Comparison of ENCODE assay signal across 10 cellular contexts in the genomic region with DNA sequence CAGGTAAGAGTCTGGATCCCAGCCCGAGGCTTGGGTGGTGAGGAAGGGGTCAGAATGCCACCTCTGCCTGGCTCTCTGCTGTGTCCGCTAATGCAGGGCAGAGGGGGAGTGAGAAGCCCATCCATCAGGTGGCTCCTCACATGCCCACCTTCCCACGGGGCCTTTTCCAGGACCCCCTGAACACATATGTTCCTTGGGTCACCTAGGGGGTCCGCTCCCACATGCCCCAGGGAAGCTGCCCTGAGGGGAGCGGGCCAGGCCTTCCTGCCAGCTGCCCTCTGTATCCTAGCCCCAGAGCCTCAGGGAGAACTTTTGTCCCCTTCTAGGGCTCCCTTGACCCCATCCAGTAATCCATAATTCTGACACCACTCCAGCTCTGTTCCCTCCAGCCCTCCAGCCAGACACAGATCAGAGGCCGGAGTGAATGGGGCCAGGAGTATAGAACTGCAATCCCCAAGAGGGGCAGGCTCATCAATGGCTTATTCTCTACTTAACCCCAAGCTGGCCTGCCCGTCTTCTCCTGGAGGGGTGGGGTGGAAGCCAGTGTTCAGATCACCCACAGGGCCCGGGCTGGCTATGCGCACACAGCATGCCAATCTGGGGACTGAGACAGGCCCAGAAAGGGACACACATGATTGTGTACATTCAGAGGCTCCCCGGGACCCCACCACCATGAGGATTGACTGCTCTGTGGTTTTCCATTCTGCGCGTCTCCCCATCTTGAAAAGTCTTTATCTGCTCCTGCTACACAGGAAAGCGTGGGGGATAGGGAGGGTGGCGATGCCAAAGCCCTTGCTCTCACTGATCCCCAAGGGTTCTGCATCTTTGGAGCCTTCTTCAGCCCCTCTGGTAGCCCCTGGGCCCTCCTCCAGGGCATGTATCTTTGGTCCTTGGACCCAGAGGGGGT. TPM values are rescaled to one million over a fixed set of nuclear protein-coding genes. Genes with fewer than 3 reads are reported as not detected.
DNase-seq lines count a peak whose midpoint lies in the region; ATAC-seq and TF ChIP-seq lines count a peak whose summit lies in the region.
"Had no signal": no experiment of that assay in that cellular context is flagged by ENCODE, and none has a peak within 500 bp of the region (broad histone marks: within the 10 kb centered on the region; RNA-seq: fewer than 3 reads in every experiment).

No MANE protein-coding gene starts in this region.

- no peak overlapping the region for H2AFZ ChIP-seq in smooth muscle cell (ENCODE audit: low read depth)
- H2AFZ ChIP-seq: parathyroid adenoma had no signal

- H3K27ac ChIP-seq in right cardiac atrium (ENCODE audit: low read length), result peak overlapping the region; percentile 65
- peak overlapping the region; percentile 89 for H3K27ac ChIP-seq in smooth muscle cell (ENCODE audit: low read depth)
- H3K27ac ChIP-seq: parathyroid adenoma had no signal

- H3K79me2 ChIP-seq in smooth muscle cell (ENCODE audit: low read depth), result peaks cover 23% of the 10 kb centered on the region
- H3K79me2 ChIP-seq: parathyroid adenoma had no signal

- H3K4me1 Mint-ChIP-seq in activated T-helper 1 cell treated with anti-CD3 and anti-CD28 coated beads, Interleukin-12 subunit alpha, Interleukin-12 subunit beta, Interleukin-2, Interleukin-4 antibody, amounts not matched to agents 30 ng/mL and 10 ng/mL and 1 ng/mL, durations not matched to agents 14 hours and 24 hours and 36 hours (ENCODE audit: low read depth), result peaks cover 61% of the 10 kb centered on the region
- peaks cover 22% of the 10 kb centered on the region for H3K4me1 Mint-ChIP-seq in WTC11

- H3K27me3 Mint-ChIP-seq in activated T-helper 1 cell treated with anti-CD3 and anti-CD28 coated beads, Interleukin-12 subunit alpha, Interleukin-12 subunit beta, Interleukin-2, Interleukin-4 antibody, amounts not matched to agents 30 ng/mL and 10 ng/mL and 1 ng/mL, durations not matched to agents 14 hours and 24 hours and 36 hours (ENCODE audit: insufficient read depth), result no peaks in the 10 kb centered on the region
- H3K27me3 Mint-ChIP-seq in WTC11 (ENCODE audit: low read depth), result peaks cover 13% of the 10 kb centered on the region

- POLR2A ChIA-PET in WTC11 (lab: Charles Lee), result no interaction called here

- no peaks in the 10 kb centered on the region for H3K9me3 Mint-ChIP-seq in activated T-helper 1 cell treated with anti-CD3 and anti-CD28 coated beads, Interleukin-12 subunit alpha, Interleukin-12 subunit beta, Interleukin-2, Interleukin-4 antibody, amounts not matched to agents 30 ng/mL and 10 ng/mL and 1 ng/mL, durations not matched to agents 14 hours and 24 hours and 36 hours
- no peaks in the 10 kb centered on the region for H3K9me3 Mint-ChIP-seq in WTC11

- H3K27ac Mint-ChIP-seq in activated T-helper 1 cell treated with anti-CD3 and anti-CD28 coated beads, Interleukin-12 subunit alpha, Interleukin-12 subunit beta, Interleukin-2, Interleukin-4 antibody, amounts not matched to agents 30 ng/mL and 10 ng/mL and 1 ng/mL, durations not matched to agents 14 hours and 24 hours and 36 hours, result peak overlapping the region; percentile 71
- no peak overlapping the region for H3K27ac Mint-ChIP-seq in WTC11

- H3K36me3 ChIP-seq in smooth muscle cell (ENCODE audit: low read depth), result no peaks in the 10 kb centered on the region

- peaks cover 4% of the 10 kb centered on the region for H3K4me1 ChIP-seq in right cardiac atrium (ENCODE audit: control insufficient read depth, insufficient read depth, low read length)
- peaks cover 12% of the 10 kb centered on the region for H3K4me1 ChIP-seq in smooth muscle cell (ENCODE audit: low read depth)

- H4K20me1 ChIP-seq in smooth muscle cell (ENCODE audit: low read depth), result peaks cover 32% of the 10 kb centered on the region

- 49% methylated on average over 14 of the region's 14 CpGs for WGBS in right cardiac atrium
- 69% methylated on average over 14 of the region's 14 CpGs for WGBS in smooth muscle cell (ENCODE audit: low lambda C conversion rate)

- TF ChIP-seq CTCF in smooth muscle cell (IDR thresholded peaks at IDR 0.05; ENCODE audit: borderline replicate concordance, insufficient read depth, poor library complexity, severe bottlenecking), result no peak
- no peak for TF ChIP-seq CTCF in WTC11 (IDR thresholded peaks at IDR 0.05)

- no peaks in the 10 kb centered on the region for H3K36me3 Mint-ChIP-seq in activated T-helper 1 cell treated with anti-CD3 and anti-CD28 coated beads, Interleukin-12 subunit alpha, Interleukin-12 subunit beta, Interleukin-2, Interleukin-4 antibody, amounts not matched to agents 30 ng/mL and 10 ng/mL and 1 ng/mL, durations not matched to agents 14 hours and 24 hours and 36 hours (ENCODE audit: low read depth)
- H3K36me3 Mint-ChIP-seq in WTC11, result no peaks in the 10 kb centered on the region

- H3K9ac ChIP-seq in smooth muscle cell (ENCODE audit: low read depth), result peak overlapping the region; percentile 66
- H3K9ac ChIP-seq: parathyroid adenoma had no signal

- no peak overlapping the region for H3K4me3 Mint-ChIP-seq in activated T-helper 1 cell treated with anti-CD3 and anti-CD28 coated beads, Interleukin-12 subunit alpha, Interleukin-12 subunit beta, Interleukin-2, Interleukin-4 antibody, amounts not matched to agents 30 ng/mL and 10 ng/mL and 1 ng/mL, durations not matched to agents 14 hours and 24 hours and 36 hours
- H3K4me3 Mint-ChIP-seq in WTC11, result no peak overlapping the region

- H3K27me3 ChIP-seq in right cardiac atrium (ENCODE audit: control insufficient read depth, insufficient read depth) (no peaks in the 10 kb centered on the region), smooth muscle cell (ENCODE audit: low read depth) (no peaks in the 10 kb centered on the region)

- H3K4me3 ChIP-seq in GM08714 (ENCODE audit: low read length) (peak overlapping the region; percentile 64; the same call in 1 of the 2 replicates), right cardiac atrium (ENCODE audit: low read length) (peak overlapping the region; percentile 57), smooth muscle cell (peak overlapping the region; percentile 59)

- CTCF ChIA-PET in WTC11 (lab: Charles Lee), result interaction anchor here (1.1 to 1.7 kb wide), 3 partner anchors 8 to 224 kb away, joined by 4 to 8 read pairs (median 7); a partner anchor contains a TSS

- ATAC-seq in right cardiac atrium (no peak), GM21717 (IDR thresholded peaks at IDR 0.05; ENCODE audit: unreplicated experiment) (no peak), WTC11 (no peak)

- DNase-seq in activated T-helper 1 cell treated with anti-CD3 and anti-CD28 coated beads, Interleukin-12 subunit alpha, Interleukin-12 subunit beta, Interleukin-2, Interleukin-4 antibody, amounts not matched to agents 30 ng/mL and 10 ng/mL and 1 ng/mL, durations not matched to agents 14 hours and 24 hours and 36 hours (ENCODE audit: low spot score), result no peak
- DNase-seq in right cardiac atrium (peak in 1 of 3 donors; percentile 63), smooth muscle cell (lab: John Stamatoyannopoulos, UW; ENCODE audit: unreplicated experiment) (no peak), DMS 273 treated with DMSO at 0.1 percent for 48 hours (lab: John Stamatoyannopoulos, UW) (no peak), WTC11 (ENCODE audit: low spot score) (no peak), NCI-H146 (lab: John Stamatoyannopoulos, UW) (no peak)
- DNase-seq: NCI-H1092 had no signal

- intact Hi-C loops in activated T-helper 1 cell treated with anti-CD3 and anti-CD28 coated beads, Interleukin-12 subunit alpha, Interleukin-12 subunit beta, Interleukin-2, Interleukin-4 antibody, amounts not matched to agents 30 ng/mL and 10 ng/mL and 1 ng/mL, durations not matched to agents 14 hours and 24 hours and 36 hours (cut with micrococcal nuclease), result loop anchor here (10.0 kb wide), 1 partner anchor 405 kb away; a partner anchor contains a TSS
- intact Hi-C loops in right cardiac atrium (cut with DNase I), result loop anchor here in 3 of 4 donors (10.0 kb wide), 2 partner anchors 45 to 115 kb away; a partner anchor contains a TSS

- H3K9me3 ChIP-seq in right cardiac atrium (ENCODE audit: control insufficient read depth, low read length), result no peaks in the 10 kb centered on the region
- H3K9me3 ChIP-seq in smooth muscle cell (replicated peaks; ENCODE audit: low read depth), result no peaks in the 10 kb centered on the region

- peaks cover 29% of the 10 kb centered on the region for H3F3A ChIP-seq in smooth muscle cell (ENCODE audit: low read depth)

- peak overlapping the region; percentile 93 for H3K4me2 ChIP-seq in smooth muscle cell

RNA-seq across cellular contexts. Expression of a gene that starts 1.1 kb away (rescaled TPM):
- total RNA-seq in activated T-helper 1 cell treated with anti-CD3 and anti-CD28 coated beads, Interleukin-12 subunit alpha, Interleukin-12 subunit beta, Interleukin-2, Interleukin-4 antibody, amounts not matched to agents 30 ng/mL and 10 ng/mL and 1 ng/mL, durations not matched to agents 14 hours and 24 hours and 36 hours, result 1.1 and 1.5 TPM in 2 replicates
- total RNA-seq in right cardiac atrium, result 10 to 100 TPM; 24.3 to 44.2 (median 38.9) TPM
- polyA plus RNA-seq in right cardiac atrium, result 30.0 TPM
- 111 and 131 TPM in 2 replicates for total RNA-seq in smooth muscle cell
- 330 and 518 TPM in 2 replicates for polyA plus RNA-seq in smooth muscle cell
- 3.0 to 4.0 TPM (median 3.5 TPM) in 3 replicates for total RNA-seq in WTC11 (2021)

RNA-seq across cellular contexts. Expression of a gene that starts 7.1 kb away (rescaled TPM):
- total RNA-seq in activated T-helper 1 cell treated with anti-CD3 and anti-CD28 coated beads, Interleukin-12 subunit alpha, Interleukin-12 subunit beta, Interleukin-2, Interleukin-4 antibody, amounts not matched to agents 30 ng/mL and 10 ng/mL and 1 ng/mL, durations not matched to agents 14 hours and 24 hours and 36 hours, result 12.2 and 12.4 TPM in 2 replicates
- 1 to 10 TPM; 1.9 to 5.5 (median 3.2) TPM for total RNA-seq in right cardiac atrium
- 1.7 TPM for polyA plus RNA-seq in right cardiac atrium
- total RNA-seq in smooth muscle cell, result 0.27 and 0.94 TPM in 2 replicates
- 1.6 and 2.1 TPM in 2 replicates for polyA plus RNA-seq in smooth muscle cell
- total RNA-seq in WTC11 (2021), result 15.5 to 17.4 TPM (median 17.4 TPM) in 3 replicates

RNA-seq across cellular contexts. Expression of a gene that starts 8.0 kb away (rescaled TPM):
- total RNA-seq in activated T-helper 1 cell treated with anti-CD3 and anti-CD28 coated beads, Interleukin-12 subunit alpha, Interleukin-12 subunit beta, Interleukin-2, Interleukin-4 antibody, amounts not matched to agents 30 ng/mL and 10 ng/mL and 1 ng/mL, durations not matched to agents 14 hours and 24 hours and 36 hours, result 322 and 332 TPM in 2 replicates
- total RNA-seq in right cardiac atrium (100 to 1,000 TPM; 372 to 487 (median 454) TPM), smooth muscle cell (529 and 848 TPM in 2 replicates), WTC11 (2021) (210 to 239 TPM (median 226 TPM) in 3 replicates)
- polyA plus RNA-seq in right cardiac atrium (872 TPM), smooth muscle cell (1,164 and 1,292 TPM in 2 replicates)

RNA-seq across cellular contexts. Expression of a gene that starts 28.0 kb away (rescaled TPM):
- total RNA-seq in activated T-helper 1 cell treated with anti-CD3 and anti-CD28 coated beads, Interleukin-12 subunit alpha, Interleukin-12 subunit beta, Interleukin-2, Interleukin-4 antibody, amounts not matched to agents 30 ng/mL and 10 ng/mL and 1 ng/mL, durations not matched to agents 14 hours and 24 hours and 36 hours, result 12.3 and 13.8 TPM in 2 replicates
- total RNA-seq in right cardiac atrium (10 to 100 TPM; 10.8 to 12.4 (median 11.4) TPM), smooth muscle cell (10.9 and 13.7 TPM in 2 replicates), WTC11 (2021) (43.0 to 57.1 TPM (median 55.6 TPM) in 3 replicates)
- polyA plus RNA-seq in right cardiac atrium (5.9 TPM), smooth muscle cell (17.1 and 20.0 TPM in 2 replicates)

RNA-seq across cellular contexts. Expression of a gene that starts 39.4 kb away (rescaled TPM):
- 12.9 and 18.0 TPM in 2 replicates for total RNA-seq in activated T-helper 1 cell treated with anti-CD3 and anti-CD28 coated beads, Interleukin-12 subunit alpha, Interleukin-12 subunit beta, Interleukin-2, Interleukin-4 antibody, amounts not matched to agents 30 ng/mL and 10 ng/mL and 1 ng/mL, durations not matched to agents 14 hours and 24 hours and 36 hours
- 1 to 10 TPM; 4.0 to 9.6 (median 5.6) TPM for total RNA-seq in right cardiac atrium
- 4.7 TPM for polyA plus RNA-seq in right cardiac atrium
- total RNA-seq in smooth muscle cell, result 0.27 TPM in 1 of 2 replicates, not detected in the other
- 0.85 and 0.97 TPM in 2 replicates for polyA plus RNA-seq in smooth muscle cell
- 3.5 to 4.0 TPM (median 3.8 TPM) in 3 replicates for total RNA-seq in WTC11 (2021)
